ENCODE assay signal across 23 cellular contexts in the genomic region with DNA sequence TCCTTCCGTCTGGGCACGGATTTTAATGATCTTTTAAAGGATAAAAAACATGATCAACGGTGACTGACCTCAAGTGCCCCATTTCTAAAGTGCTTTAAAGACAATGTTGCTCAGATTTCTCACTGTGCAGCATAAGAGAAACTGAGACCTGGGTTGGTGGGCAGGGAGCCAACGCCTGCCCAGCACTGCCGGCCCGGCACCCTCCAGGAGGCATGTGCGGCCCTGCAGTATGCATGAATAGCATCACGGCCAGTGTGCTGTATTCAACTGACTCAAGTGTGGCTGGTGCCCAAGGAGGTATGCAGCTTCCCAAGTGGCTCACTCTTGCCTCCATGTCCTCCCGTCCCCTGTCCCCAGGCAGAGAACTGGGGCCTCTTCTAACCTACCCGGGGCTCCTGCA.
"Had no signal": no experiment of that assay in that cellular context is flagged by ENCODE, and none has a peak within 500 bp of the region (broad histone marks: within the 10 kb centered on the region; RNA-seq: fewer than 3 reads in every experiment).

No MANE protein-coding gene starts in this region.

- H3K4me2 ChIP-seq: neural progenitor cell had no signal

- H3K4me3 Mint-ChIP-seq: activated B cell treated with CpG ODN at 0.5 μM for 24 hours; activated CD4-positive, alpha-beta memory T cell treated with anti-CD3 and anti-CD28 coated beads, Interleukin-2, amount 10 ng/mL, durations not matched to agents 7 days and 5 days; activated CD8-positive, alpha-beta memory T cell treated with anti-CD3 and anti-CD28 coated beads, Interleukin-2, amount 10 ng/mL, durations not matched to agents 7 days and 5 days; activated naive CD4-positive, alpha-beta T cell treated with anti-CD3 and anti-CD28 coated beads, Interleukin-2, amount 50 U/mL, for 24 hours; mesothelial cell of epicardium; naive thymus-derived CD8-positive, alpha-beta T cell; neural progenitor cell; stimulated activated naive CD8-positive, alpha-beta T cell treated with anti-CD3 and anti-CD28 coated beads, Interleukin-15, amount 100 ng/mL, for 72 hours had no signal

- DNase-seq: activated B cell treated with CpG ODN at 0.5 μM for 24 hours; activated CD4-positive, alpha-beta memory T cell treated with anti-CD3 and anti-CD28 coated beads, Interleukin-2, amount 10 ng/mL, durations not matched to agents 7 days and 5 days; activated CD4-positive, alpha-beta T cell treated with anti-CD3 and anti-CD28 coated beads for 48 hours; activated CD8-positive, alpha-beta memory T cell treated with anti-CD3 and anti-CD28 coated beads, Interleukin-2, amount 10 ng/mL, durations not matched to agents 7 days and 5 days; activated gamma-delta T cell treated with Interleukin-2 at 50 U/mL for 16 hours; activated T-cell treated with anti-CD3 and anti-CD28 coated beads for 4 hours; anterior cingulate cortex; foreskin fibroblast; naive thymus-derived CD8-positive, alpha-beta T cell; stimulated activated CD4-positive, alpha-beta T cell treated with anti-CD3 and anti-CD28 coated beads, Interleukin-1b, Interleukin-23, amount 100 ng/mL, for 48 hours; stimulated activated naive CD8-positive, alpha-beta T cell treated with anti-CD3 and anti-CD28 coated beads, Interleukin-15, amount 100 ng/mL, for 72 hours; T1000; tibial artery had no signal

- H3K4me3 ChIP-seq: body of pancreas, cardiac muscle cell, lung, neural progenitor cell, skin epidermis, tibial artery had no signal

- H3K4me1 Mint-ChIP-seq: activated CD4-positive, alpha-beta memory T cell treated with anti-CD3 and anti-CD28 coated beads, Interleukin-2, amount 10 ng/mL, durations not matched to agents 7 days and 5 days; activated naive CD4-positive, alpha-beta T cell treated with anti-CD3 and anti-CD28 coated beads, Interleukin-2, amount 50 U/mL, for 24 hours; mesothelial cell of epicardium; neural progenitor cell; stimulated activated naive CD8-positive, alpha-beta T cell treated with anti-CD3 and anti-CD28 coated beads, Interleukin-15, amount 100 ng/mL, for 72 hours had no signal

- H3K27me3 ChIP-seq: body of pancreas, cardiac muscle cell, tibial artery had no signal

- H3K27ac Mint-ChIP-seq: activated B cell treated with CpG ODN at 0.5 μM for 24 hours; activated CD4-positive, alpha-beta memory T cell treated with anti-CD3 and anti-CD28 coated beads, Interleukin-2, amount 10 ng/mL, durations not matched to agents 7 days and 5 days; activated CD8-positive, alpha-beta memory T cell treated with anti-CD3 and anti-CD28 coated beads, Interleukin-2, amount 10 ng/mL, durations not matched to agents 7 days and 5 days; activated naive CD4-positive, alpha-beta T cell treated with anti-CD3 and anti-CD28 coated beads, Interleukin-2, amount 50 U/mL, for 24 hours; mesothelial cell of epicardium; neural progenitor cell; progenitor cell of endocrine pancreas; stimulated activated naive CD8-positive, alpha-beta T cell treated with anti-CD3 and anti-CD28 coated beads, Interleukin-15, amount 100 ng/mL, for 72 hours had no signal

- FAIRE-seq: endometrium, keratinocyte had no signal

- H3K36me3 ChIP-seq: neural progenitor cell had no signal

- H3K27me3 Mint-ChIP-seq: activated B cell treated with CpG ODN at 0.5 μM for 24 hours; activated CD4-positive, alpha-beta memory T cell treated with anti-CD3 and anti-CD28 coated beads, Interleukin-2, amount 10 ng/mL, durations not matched to agents 7 days and 5 days; activated CD8-positive, alpha-beta memory T cell treated with anti-CD3 and anti-CD28 coated beads, Interleukin-2, amount 10 ng/mL, durations not matched to agents 7 days and 5 days; activated naive CD4-positive, alpha-beta T cell treated with anti-CD3 and anti-CD28 coated beads, Interleukin-2, amount 50 U/mL, for 24 hours; stimulated activated naive CD8-positive, alpha-beta T cell treated with anti-CD3 and anti-CD28 coated beads, Interleukin-15, amount 100 ng/mL, for 72 hours had no signal

- H3K9me3 ChIP-seq: body of pancreas, tibial artery had no signal

- H3K9ac ChIP-seq: neural progenitor cell had no signal

- ATAC-seq: activated CD8-positive, alpha-beta memory T cell treated with anti-CD3 and anti-CD28 coated beads, Interleukin-2, amount 10 ng/mL, durations not matched to agents 7 days and 5 days; naive thymus-derived CD8-positive, alpha-beta T cell; stimulated activated naive CD8-positive, alpha-beta T cell treated with anti-CD3 and anti-CD28 coated beads, Interleukin-15, amount 100 ng/mL, for 72 hours had no signal

- H3K9me3 Mint-ChIP-seq: activated B cell treated with CpG ODN at 0.5 μM for 24 hours; activated CD4-positive, alpha-beta memory T cell treated with anti-CD3 and anti-CD28 coated beads, Interleukin-2, amount 10 ng/mL, durations not matched to agents 7 days and 5 days; activated naive CD4-positive, alpha-beta T cell treated with anti-CD3 and anti-CD28 coated beads, Interleukin-2, amount 50 U/mL, for 24 hours; mesothelial cell of epicardium; naive thymus-derived CD8-positive, alpha-beta T cell; neural progenitor cell; stimulated activated naive CD8-positive, alpha-beta T cell treated with anti-CD3 and anti-CD28 coated beads, Interleukin-15, amount 100 ng/mL, for 72 hours had no signal

- H2AFZ ChIP-seq: neural progenitor cell had no signal

- H3K27ac ChIP-seq: cardiac muscle cell, neural progenitor cell, skin epidermis, tibial artery had no signal
